ENCODE assay signal across 23 cellular contexts in the genomic region with DNA sequence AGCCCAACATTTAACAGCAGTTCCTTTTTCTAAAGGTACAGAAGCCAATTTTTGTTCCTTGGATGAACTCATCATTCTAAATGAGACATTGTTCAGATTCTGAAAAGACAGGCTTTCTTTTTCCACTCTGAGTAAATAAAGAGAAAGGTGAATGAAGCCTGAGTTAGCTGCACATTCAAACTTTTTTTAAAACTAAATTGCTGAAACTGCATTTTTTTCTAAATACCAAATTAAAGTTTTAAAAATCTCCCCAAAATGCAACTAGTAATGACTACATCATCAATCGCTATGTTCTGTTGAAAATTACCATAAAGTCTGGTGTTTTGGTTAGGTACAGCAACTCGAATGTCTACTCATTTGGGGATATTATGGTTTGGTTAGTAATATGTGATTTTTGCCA. TPM values are rescaled to one million over a fixed set of nuclear protein-coding genes. Genes with fewer than 3 reads are reported as not detected.
DNase-seq lines count a peak whose midpoint lies in the region; ATAC-seq, FAIRE-seq and TF ChIP-seq lines count a peak whose summit lies in the region.
"Had no signal": no experiment of that assay in that cellular context is flagged by ENCODE, and none has a peak within 500 bp of the region (broad histone marks: within the 10 kb centered on the region; RNA-seq: fewer than 3 reads in every experiment).

No MANE protein-coding gene starts in this region.

- H3K79me2 ChIP-seq in Loucy (ENCODE audit: insufficient read depth, low read length) (peaks cover 46% of the 10 kb centered on the region), K562 (ENCODE audit: control insufficient read depth, insufficient read depth, low read length) (peaks cover 41% of the 10 kb centered on the region)

- peak overlapping the region; percentile 22 for H3K9ac ChIP-seq in Loucy (ENCODE audit: low read depth, low read length, poor library complexity, severe bottlenecking)
- H3K9ac ChIP-seq in K562 (ENCODE audit: insufficient read depth in 1 of 2, low read depth in 2 of 2, low read length in 2 of 2), result no peak overlapping the region
- H3K9ac ChIP-seq: BLaER1 treated with 17β-estradiol and CSF1 and Interleukin-3, amounts not matched to agents 10 nM and 100 nM; GM23248 had no signal

- no peaks in the 10 kb centered on the region for H3K9me2 ChIP-seq in Loucy (replicated peaks; ENCODE audit: low read depth, low read length)

- FAIRE-seq in A549 (lab: Jason Lieb, UNC) (no peak), GM12891 (lab: Jason Lieb, UNC) (no peak), K562 (lab: Jason Lieb, UNC) (no peak)
- FAIRE-seq: D721Med, GM12878, GM19239 had no signal

- no peaks in the 10 kb centered on the region for H3K9me1 ChIP-seq in K562 (ENCODE audit: control insufficient read depth, insufficient read depth, low read length)

- ATAC-seq in A549 (no peak), K562 (no peak), HG02763 (IDR thresholded peaks at IDR 0.05; ENCODE audit: unreplicated experiment) (no peak), GM18868 (IDR thresholded peaks at IDR 0.05; ENCODE audit: unreplicated experiment) (no peak)
- ATAC-seq: HCT116 had no signal

- H3K9me3 ChIP-seq in A549, result no peaks in the 10 kb centered on the region
- H3K9me3 ChIP-seq in Loucy (ENCODE audit: insufficient read depth, low read depth, low read length), result no peaks in the 10 kb centered on the region
- no peaks in the 10 kb centered on the region; the same call in none of the 2 replicates for H3K9me3 ChIP-seq in K562 (replicated peaks; ENCODE audit: control insufficient read depth, insufficient read depth, low read depth, low read length)
- H3K9me3 ChIP-seq: BE2C; BLaER1 treated with 17β-estradiol and CSF1 and Interleukin-3, amounts not matched to agents 10 nM and 100 nM had no signal

- H2AFZ ChIP-seq in Loucy (ENCODE audit: low read length) (no peak overlapping the region), K562 (ENCODE audit: low read depth, low read length) (no peak overlapping the region)
- H2AFZ ChIP-seq: GM23248 had no signal

- CTCF ChIA-PET in A549 (lab: Yijun Ruan, JAX) (interaction anchor here (0.7 to 1.6 kb wide), 4 partner anchors 18 to 157 kb away, joined by 3 to 5 read pairs (median 3); no protein-coding TSS in a partner anchor), K562 (lab: Yijun Ruan, JAX; ENCODE audit: low intra/inter-chr PET ratio) (no interaction called here)

- BruUV-seq in K562 (replicated peaks; lab: Mats Ljungman, UMichigan), result no TSS peak

- H3K4me3 ChIP-seq in A549 (no peak overlapping the region), Loucy (ENCODE audit: low read length, poor library complexity, severe bottlenecking) (no peak overlapping the region), K562 (no peak overlapping the region)
- H3K4me3 ChIP-seq: BLaER1 treated with 17β-estradiol and CSF1 and Interleukin-3, amounts not matched to agents 10 nM and 100 nM; GM12878; GM23248 had no signal

- H4K20me1 ChIP-seq in Loucy (ENCODE audit: insufficient read depth, low read length, poor library complexity, severe bottlenecking) (peaks cover 20% of the 10 kb centered on the region), K562 (replicated peaks; ENCODE audit: control insufficient read depth, insufficient read depth, low read length) (no peaks in the 10 kb centered on the region)

- TF ChIP-seq EP300 in A549 (IDR thresholded peaks at IDR 0.05) (no peak), K562 (IDR thresholded peaks at IDR 0.05; ENCODE audit: low read length) (no peak)

- H3K27ac ChIP-seq in A549 (no peak overlapping the region), K562 (ENCODE audit: extremely low read depth, low read depth, low read length) (no peak overlapping the region)
- H3K27ac ChIP-seq: BLaER1 treated with 17β-estradiol and CSF1 and Interleukin-3, amounts not matched to agents 10 nM and 100 nM; GM23248 had no signal

- WGBS in A549 (ENCODE audit: missing lambda C conversion rate), result 89% methylated on average over 2 of the region's 2 CpGs
- 87% methylated on average over 2 of the region's 2 CpGs for WGBS in K562 (ENCODE audit: insufficient coverage, low coverage, missing lambda C conversion rate)

- in situ Hi-C loops in K562 (cut with MboI), result no loop called here

- no peak overlapping the region for H3K4me2 ChIP-seq in A549
- peak overlapping the region; percentile 6 for H3K4me2 ChIP-seq in Loucy (ENCODE audit: low read depth, low read length, poor library complexity, severe bottlenecking)
- H3K4me2 ChIP-seq in K562 (ENCODE audit: insufficient read depth, low read length), result no peak overlapping the region
- H3K4me2 ChIP-seq: BLaER1 treated with 17β-estradiol and CSF1 and Interleukin-3, amounts not matched to agents 10 nM and 100 nM had no signal

- H3K27me3 ChIP-seq in Loucy (ENCODE audit: insufficient read depth, low read length, poor library complexity, severe bottlenecking) (no peaks in the 10 kb centered on the region), K562 (ENCODE audit: control insufficient read depth in 2 of 2, insufficient read depth in 2 of 2, low read length in 2 of 2) (no peaks in the 10 kb centered on the region)
- H3K27me3 ChIP-seq: BE2C; BLaER1 treated with 17β-estradiol and CSF1 and Interleukin-3, amounts not matched to agents 10 nM and 100 nM had no signal

- POLR2A ChIA-PET in A549 (lab: Yijun Ruan, JAX) (no interaction called here), K562 (lab: Yijun Ruan, JAX) (no interaction called here)

- H3K4me1 ChIP-seq in A549 (no peaks in the 10 kb centered on the region), Loucy (ENCODE audit: insufficient read depth, low read length, poor library complexity, severe bottlenecking) (peaks cover 28% of the 10 kb centered on the region), K562 (replicated peaks in 1 of 2; ENCODE audit: control insufficient read depth in 2 of 2, insufficient read depth in 2 of 2, low read length in 2 of 2) (no peaks in the 10 kb centered on the region)
- H3K4me1 ChIP-seq: BE2C; BLaER1 treated with 17β-estradiol and CSF1 and Interleukin-3, amounts not matched to agents 10 nM and 100 nM had no signal

- H3K36me3 ChIP-seq in Loucy (ENCODE audit: insufficient read depth, low read length) (peaks cover 66% of the 10 kb centered on the region), K562 (ENCODE audit: control insufficient read depth, insufficient read depth, low read length) (peaks cover 93% of the 10 kb centered on the region)

- no peak for TF ChIP-seq CTCF in A549 (IDR thresholded peaks at IDR 0.05)
- no peak for TF ChIP-seq CTCF in Loucy (conservative IDR thresholded peaks at IDR 0.05; ENCODE audit: low read length)
- TF ChIP-seq CTCF in K562 (IDR thresholded peaks at IDR 0.05 in 2 of 3, conservative IDR thresholded peaks at IDR 0.05 in 1 of 3; ENCODE audit: insufficient read depth in 2 of 3, low read depth in 1 of 3, low read length in 3 of 3), result no peak

- TF ChIP-seq POLR2A in A549 (IDR thresholded peaks at IDR 0.05; ENCODE audit: low read length) (no peak), GM12891 (IDR thresholded peaks at IDR 0.05; ENCODE audit: low read depth, low read length) (no peak), K562 (conservative IDR thresholded peaks at IDR 0.05) (no peak)

- DNase-seq in A549 (ENCODE audit: low read depth in 1 of 2, low spot score in 1 of 2) (no peak), GM12891 (ENCODE audit: insufficient read length, low spot score) (no peak), K562 (ENCODE audit: extremely low read depth in 1 of 4, low spot score in 3 of 4) (no peak), occipital lobe (lab: John Stamatoyannopoulos, UW) (no peak)
- DNase-seq: AML-193; BE2C; CD4-positive, alpha-beta T cell; CD8-positive, alpha-beta memory T cell; DMS 273 treated with DMSO at 0.1 percent for 48 hours; DMS79; EL; GDM1; GM23248; H9 had no signal

- TF ChIP-seq RAD21 in A549 (conservative IDR thresholded peaks at IDR 0.05 in 1 of 2, IDR thresholded peaks at IDR 0.05 in 1 of 2) (no peak), K562 (CRISPR knock-in tag; conservative IDR thresholded peaks at IDR 0.05 in 1 of 2, IDR thresholded peaks at IDR 0.05 in 1 of 2) (no peak)

- H3F3A ChIP-seq in Loucy (ENCODE audit: low read depth), result no peaks in the 10 kb centered on the region

- intact Hi-C loops in K562 (cut with micrococcal nuclease), result no loop called here

RNA-seq across cellular contexts. Expression of a gene that starts 9.8 kb away (rescaled TPM):
- polyA plus RNA-seq in A549 (2011; rRNA removed), result 43.1 and 55.8 TPM in 2 replicates
- polyA plus RNA-seq in A549 (2012; cell fraction: cytosol; rRNA removed), result 33.8 and 37.5 TPM in 2 replicates
- polyA plus RNA-seq in A549 (2012; cell fraction: nucleus; rRNA removed), result 36.7 and 40.4 TPM in 2 replicates
- polyA plus RNA-seq in A549 (2017; fragmentation: RNase III; extraction: RNeasy Plus Mini Kit Qiagen cat#74134 plus additional on column Dnase treatment), result 52.2 to 58.1 TPM (median 53.6 TPM) in 3 replicates
- polyA minus RNA-seq in A549 (2011; rRNA and poly(A)+ RNA removed), result 14.7 and 16.0 TPM in 2 replicates
- polyA plus RNA-seq in GM12891 (2012; ENCODE audit: low read depth, missing spikeins), result 20.4 TPM
- total RNA-seq in K562 (2011; cell fraction: chromatin; rRNA removed; ENCODE audit: low replicate concordance), result 15.9 and 22.9 TPM in 2 replicates
- total RNA-seq in K562 (2011; cell fraction: nucleolus; rRNA removed), result 34.9 and 35.4 TPM in 2 replicates
- 22.3 and 24.8 TPM in 2 replicates for total RNA-seq in K562 (2011; cell fraction: nucleoplasm; rRNA removed)
- 40.9 and 51.1 TPM in 2 replicates for total RNA-seq in K562 (2014; rRNA removed)
- 24.1 and 24.6 TPM in 2 replicates for total RNA-seq in K562 (2014; rRNA removed; fragmentation: Illumina TruSeq; extraction: Trizol)
- total RNA-seq in K562 (2015; rRNA removed; fragmentation: Illumina TruSeq; extraction: Trizol), result 19.7 and 20.5 TPM in 2 replicates
- 32.9 and 35.1 TPM in 2 replicates for total RNA-seq in K562 (2021)
- 17.3 and 22.1 TPM in 2 replicates for polyA plus RNA-seq in K562 (2011; rRNA removed)
- 10.0 and 13.6 TPM in 2 replicates for polyA plus RNA-seq in K562 (2011; cell fraction: cytosol; rRNA removed)
- 12.4 and 25.9 TPM in 2 replicates for polyA plus RNA-seq in K562 (2011; cell fraction: nucleus; rRNA removed)
- polyA plus RNA-seq in K562 (2012), result 9.6 and 13.6 TPM in 2 replicates
- 16.0 and 16.6 TPM in 2 replicates for polyA plus RNA-seq in K562 (2014; fragmentation: Illumina TruSeq; extraction: Trizol)
- polyA plus RNA-seq in K562 (2014; fragmentation: Nextera tagmentation; extraction: Ambion mirVana), result 1 to 10 TPM; 7.1 to 8.6 TPM
- polyA plus RNA-seq in K562 (2014; rRNA removed), result 28.1 and 35.6 TPM in 2 replicates
- 19.9 and 21.2 TPM in 2 replicates for polyA minus RNA-seq in K562 (2011; rRNA and poly(A)+ RNA removed)
- polyA minus RNA-seq in K562 (2011; cell fraction: cytosol; rRNA and poly(A)+ RNA removed), result 9.2 and 13.8 TPM in 2 replicates
- polyA minus RNA-seq in K562 (2011; cell fraction: nucleus; rRNA and poly(A)+ RNA removed), result 27.3 and 33.8 TPM in 2 replicates
- total RNA-seq in occipital lobe, result 8.4 TPM

RNA-seq across cellular contexts. Expression of a gene that starts 9.9 kb away (rescaled TPM):
- polyA plus RNA-seq in A549 (2011; rRNA removed) (24.3 and 25.2 TPM in 2 replicates), A549 (2017; fragmentation: RNase III; extraction: RNeasy Plus Mini Kit Qiagen cat#74134 plus additional on column Dnase treatment) (7.7 to 8.3 TPM (median 8.3 TPM) in 3 replicates), K562 (2011; rRNA removed) (11.4 and 11.5 TPM in 2 replicates), K562 (2014; fragmentation: Illumina TruSeq; extraction: Trizol) (6.0 and 6.2 TPM in 2 replicates), K562 (2014; fragmentation: Nextera tagmentation; extraction: Ambion mirVana) (10 to 100 TPM; 13.8 to 17.6 TPM), K562 (2014; rRNA removed) (5.5 and 5.6 TPM in 2 replicates)
- 6.0 TPM in 2 replicates for polyA plus RNA-seq in A549 (2012; cell fraction: cytosol; rRNA removed)
- polyA plus RNA-seq in A549 (2012; cell fraction: nucleus; rRNA removed), result 1.6 and 2.7 TPM in 2 replicates
- polyA minus RNA-seq in A549 (2011; rRNA and poly(A)+ RNA removed), result 9.4 and 10.4 TPM in 2 replicates
- polyA plus RNA-seq in GM12891 (2012; ENCODE audit: low read depth, missing spikeins), result 11.7 TPM
- total RNA-seq in K562 (2011; cell fraction: chromatin; rRNA removed; ENCODE audit: low replicate concordance), result 6.3 and 16.1 TPM in 2 replicates
- total RNA-seq in K562 (2011; cell fraction: nucleolus; rRNA removed), result 5.8 and 6.8 TPM in 2 replicates
- total RNA-seq in K562 (2011; cell fraction: nucleoplasm; rRNA removed), result 5.5 and 8.9 TPM in 2 replicates
- total RNA-seq in K562 (2014; rRNA removed) (4.0 and 4.7 TPM in 2 replicates), K562 (2014; rRNA removed; fragmentation: Illumina TruSeq; extraction: Trizol) (9.0 and 10.0 TPM in 2 replicates), K562 (2015; rRNA removed; fragmentation: Illumina TruSeq; extraction: Trizol) (4.6 and 5.2 TPM in 2 replicates), K562 (2021) (5.1 and 5.3 TPM in 2 replicates), occipital lobe (19.8 TPM)
- 3.9 and 8.4 TPM in 2 replicates for polyA plus RNA-seq in K562 (2011; cell fraction: cytosol; rRNA removed)
- polyA plus RNA-seq in K562 (2011; cell fraction: nucleus; rRNA removed), result 3.4 and 5.5 TPM in 2 replicates
- polyA plus RNA-seq in K562 (2012), result 5.6 and 10.6 TPM in 2 replicates
- 16.4 and 17.1 TPM in 2 replicates for polyA minus RNA-seq in K562 (2011; rRNA and poly(A)+ RNA removed)
- polyA minus RNA-seq in K562 (2011; cell fraction: cytosol; rRNA and poly(A)+ RNA removed), result 2.2 and 2.7 TPM in 2 replicates
- polyA minus RNA-seq in K562 (2011; cell fraction: nucleus; rRNA and poly(A)+ RNA removed), result 5.3 and 9.8 TPM in 2 replicates

RNA-seq across cellular contexts. Expression of a gene that starts 30.4 kb away (rescaled TPM):
- polyA plus RNA-seq in A549 (2011; rRNA removed) (1.6 TPM in 2 replicates), A549 (2017; fragmentation: RNase III; extraction: RNeasy Plus Mini Kit Qiagen cat#74134 plus additional on column Dnase treatment) (2.1 to 2.6 TPM (median 2.2 TPM) in 3 replicates), K562 (2011; rRNA removed) (0.75 and 0.91 TPM in 2 replicates), K562 (2014; fragmentation: Illumina TruSeq; extraction: Trizol) (0.44 and 0.51 TPM in 2 replicates), K562 (2014; fragmentation: Nextera tagmentation; extraction: Ambion mirVana) (under 1 TPM in 1 of 2 experiments, not detected in 1; 0.31 TPM), K562 (2014; rRNA removed) (0.22 and 0.24 TPM in 2 replicates)
- polyA plus RNA-seq in A549 (2012; cell fraction: cytosol; rRNA removed), result 1.1 and 1.4 TPM in 2 replicates
- 3.5 and 4.3 TPM in 2 replicates for polyA plus RNA-seq in A549 (2012; cell fraction: nucleus; rRNA removed)
- 0.66 and 5.0 TPM in 2 replicates for polyA minus RNA-seq in A549 (2011; rRNA and poly(A)+ RNA removed)
- polyA plus RNA-seq in GM12891 (2012; ENCODE audit: low read depth, missing spikeins), result 1.2 TPM
- total RNA-seq in K562 (2011; cell fraction: chromatin; rRNA removed; ENCODE audit: low replicate concordance), result 2.1 and 3.5 TPM in 2 replicates
- 2.7 and 3.3 TPM in 2 replicates for total RNA-seq in K562 (2011; cell fraction: nucleolus; rRNA removed)
- 1.6 and 2.5 TPM in 2 replicates for total RNA-seq in K562 (2011; cell fraction: nucleoplasm; rRNA removed)
- total RNA-seq in K562 (2014; rRNA removed) (0.12 and 0.36 TPM in 2 replicates), K562 (2014; rRNA removed; fragmentation: Illumina TruSeq; extraction: Trizol) (0.38 and 0.44 TPM in 2 replicates), K562 (2015; rRNA removed; fragmentation: Illumina TruSeq; extraction: Trizol) (0.30 and 0.51 TPM in 2 replicates), K562 (2021) (0.07 and 0.35 TPM in 2 replicates), occipital lobe (1.4 TPM)
- polyA plus RNA-seq in K562 (2011; cell fraction: cytosol; rRNA removed), result 0.12 and 0.49 TPM in 2 replicates
- 1.7 and 2.6 TPM in 2 replicates for polyA plus RNA-seq in K562 (2011; cell fraction: nucleus; rRNA removed)
- 0.17 and 0.26 TPM in 2 replicates for polyA plus RNA-seq in K562 (2012)
- 0.21 and 0.90 TPM in 2 replicates for polyA minus RNA-seq in K562 (2011; rRNA and poly(A)+ RNA removed)
- polyA minus RNA-seq in K562 (2011; cell fraction: cytosol; rRNA and poly(A)+ RNA removed), result not detected in 2 replicates
- polyA minus RNA-seq in K562 (2011; cell fraction: nucleus; rRNA and poly(A)+ RNA removed), result 0.78 and 1.3 TPM in 2 replicates
- total RNA-seq: H4 had no signal
- polyA plus RNA-seq: CD8-positive, alpha-beta memory T cell had no signal

RNA-seq across cellular contexts. Expression of a gene that starts 42.3 kb away (rescaled TPM):
- 6.0 and 6.3 TPM in 2 replicates for polyA plus RNA-seq in A549 (2011; rRNA removed)
- 1.9 and 2.0 TPM in 2 replicates for polyA plus RNA-seq in A549 (2012; cell fraction: cytosol; rRNA removed)
- 0.82 and 0.92 TPM in 2 replicates for polyA plus RNA-seq in A549 (2012; cell fraction: nucleus; rRNA removed)
- 3.8 to 4.4 TPM (median 3.9 TPM) in 3 replicates for polyA plus RNA-seq in A549 (2017; fragmentation: RNase III; extraction: RNeasy Plus Mini Kit Qiagen cat#74134 plus additional on column Dnase treatment)
- 2.0 and 4.3 TPM in 2 replicates for polyA minus RNA-seq in A549 (2011; rRNA and poly(A)+ RNA removed)
- polyA plus RNA-seq in GM12891 (2012; ENCODE audit: low read depth, missing spikeins), result 1.7 TPM
- not detected in 2 replicates for total RNA-seq in K562 (2011; cell fraction: chromatin; rRNA removed; ENCODE audit: low replicate concordance)
- total RNA-seq in K562 (2011; cell fraction: nucleolus; rRNA removed), result not detected in 2 replicates
- not detected in 2 replicates for total RNA-seq in K562 (2011; cell fraction: nucleoplasm; rRNA removed)
- not detected in 2 replicates for total RNA-seq in K562 (2014; rRNA removed)
- not detected in 2 replicates for total RNA-seq in K562 (2014; rRNA removed; fragmentation: Illumina TruSeq; extraction: Trizol)
- not detected in 2 replicates for total RNA-seq in K562 (2015; rRNA removed; fragmentation: Illumina TruSeq; extraction: Trizol)
- total RNA-seq in K562 (2021), result not detected in 2 replicates
- polyA plus RNA-seq in K562 (2011; rRNA removed), result not detected in 2 replicates
- polyA plus RNA-seq in K562 (2011; cell fraction: cytosol; rRNA removed), result not detected in 2 replicates
- not detected in 2 replicates for polyA plus RNA-seq in K562 (2011; cell fraction: nucleus; rRNA removed)
- 0.03 and 0.25 TPM in 2 replicates for polyA plus RNA-seq in K562 (2012)
- not detected in 2 replicates for polyA plus RNA-seq in K562 (2014; fragmentation: Illumina TruSeq; extraction: Trizol)
- not detected for polyA plus RNA-seq in K562 (2014; fragmentation: Nextera tagmentation; extraction: Ambion mirVana)
- not detected in 2 replicates for polyA plus RNA-seq in K562 (2014; rRNA removed)
- polyA minus RNA-seq in K562 (2011; rRNA and poly(A)+ RNA removed), result not detected in 2 replicates
- polyA minus RNA-seq in K562 (2011; cell fraction: cytosol; rRNA and poly(A)+ RNA removed), result not detected in 2 replicates
- not detected in 2 replicates for polyA minus RNA-seq in K562 (2011; cell fraction: nucleus; rRNA and poly(A)+ RNA removed)
- 2.3 TPM for total RNA-seq in occipital lobe
- total RNA-seq: H4 had no signal
